ENCODE assay signal across 9 cellular contexts in the genomic region with DNA sequence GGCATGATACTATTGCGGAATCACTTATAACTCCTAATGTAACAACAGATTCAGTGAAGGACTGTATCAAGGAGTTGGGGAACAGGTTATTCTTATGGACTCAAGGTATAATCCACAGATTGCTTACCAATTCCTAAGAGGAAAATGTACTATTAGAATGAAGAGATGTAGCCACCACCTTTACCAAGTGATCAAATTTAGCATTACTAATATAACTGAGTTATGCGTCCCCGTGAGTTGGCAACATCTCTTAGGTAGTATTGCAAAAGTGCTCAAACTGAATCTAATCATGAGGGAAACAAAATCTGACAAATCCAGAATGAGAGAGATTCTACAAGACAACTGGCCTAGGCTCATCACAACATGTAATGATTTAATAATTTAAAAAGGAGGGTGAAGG. TPM values are rescaled to one million over a fixed set of nuclear protein-coding genes. Genes with fewer than 3 reads are reported as not detected.
DNase-seq lines count a peak whose midpoint lies in the region; ATAC-seq, FAIRE-seq and TF ChIP-seq lines count a peak whose summit lies in the region.
"Had no signal": no experiment of that assay in that cellular context is flagged by ENCODE, and none has a peak within 500 bp of the region (broad histone marks: within the 10 kb centered on the region; RNA-seq: fewer than 3 reads in every experiment).

No MANE protein-coding gene starts in this region.

- H3K4me3 ChIP-seq in iPS-18a (ENCODE audit: low read length) (peak overlapping the region; percentile 87), suprapubic skin (peak overlapping the region; percentile 69), pancreas (no peak overlapping the region)

- intact Hi-C loops in activated naive CD4-positive, alpha-beta T cell treated with anti-CD3 and anti-CD28 coated beads for 36 hours (cut with micrococcal nuclease): no loop called here
- intact Hi-C loops in activated CD8-positive, alpha-beta T cell treated with anti-CD3 and anti-CD28 coated beads for 36 hours (cut with micrococcal nuclease): no loop called here
- intact Hi-C loops in pancreas (cut with DNase I): loop anchor here in 1 of 3 donors (10.0 kb wide), 2 partner anchors 184 to 294 kb away; no protein-coding TSS in a partner anchor

- no peak for FAIRE-seq in pancreas (lab: Jason Lieb, UNC)

- H3K9me3 Mint-ChIP-seq in activated naive CD4-positive, alpha-beta T cell treated with anti-CD3 and anti-CD28 coated beads for 36 hours: no peaks in the 10 kb centered on the region
- H3K9me3 Mint-ChIP-seq in activated CD8-positive, alpha-beta T cell treated with anti-CD3 and anti-CD28 coated beads for 36 hours: no peaks in the 10 kb centered on the region

- H3K4me1 Mint-ChIP-seq in activated naive CD4-positive, alpha-beta T cell treated with anti-CD3 and anti-CD28 coated beads for 36 hours (ENCODE audit: low read depth): peaks cover 39% of the 10 kb centered on the region
- H3K4me1 Mint-ChIP-seq in activated CD8-positive, alpha-beta T cell treated with anti-CD3 and anti-CD28 coated beads for 36 hours (ENCODE audit: low read depth): peaks cover 35% of the 10 kb centered on the region

- H3K9ac ChIP-seq in iPS-18a (ENCODE audit: low read length): no peak overlapping the region

- peak overlapping the region; percentile 95 for H3K4me3 Mint-ChIP-seq in activated naive CD4-positive, alpha-beta T cell treated with anti-CD3 and anti-CD28 coated beads for 36 hours
- peak overlapping the region; percentile 98 for H3K4me3 Mint-ChIP-seq in activated CD8-positive, alpha-beta T cell treated with anti-CD3 and anti-CD28 coated beads for 36 hours

- H3K36me3 ChIP-seq in iPS-18a (ENCODE audit: control insufficient read depth, low read depth, low read length): peaks cover 4% of the 10 kb centered on the region
- H3K36me3 ChIP-seq in suprapubic skin: no peaks in the 10 kb centered on the region
- H3K36me3 ChIP-seq in pancreas: peaks cover 0 to 16% (median 2%) of the 10 kb centered on the region in 3 donors
- H3K36me3 ChIP-seq: prostate gland had no signal

- H3K4me1 ChIP-seq in iPS-18a (ENCODE audit: control insufficient read depth, low read depth, low read length) (peaks cover 4% of the 10 kb centered on the region), suprapubic skin (peaks cover 31% of the 10 kb centered on the region), pancreas (peaks cover 0 to 30% (median 16%) of the 10 kb centered on the region in 3 donors)
- H3K4me1 ChIP-seq: prostate gland had no signal

- peaks cover 8% of the 10 kb centered on the region for H3K36me3 Mint-ChIP-seq in activated naive CD4-positive, alpha-beta T cell treated with anti-CD3 and anti-CD28 coated beads for 36 hours (ENCODE audit: low read depth)
- peaks cover 16% of the 10 kb centered on the region for H3K36me3 Mint-ChIP-seq in activated CD8-positive, alpha-beta T cell treated with anti-CD3 and anti-CD28 coated beads for 36 hours (ENCODE audit: low read depth)

- no peak for DNase-seq in activated naive CD4-positive, alpha-beta T cell treated with anti-CD3 and anti-CD28 coated beads for 36 hours
- no peak for DNase-seq in activated naive CD4-positive, alpha-beta T cell treated with anti-CD3 and anti-CD28 coated beads, Interleukin-2, amount 50 U/mL, for 16 hours
- DNase-seq in activated CD8-positive, alpha-beta T cell treated with anti-CD3 and anti-CD28 coated beads for 36 hours: no peak
- DNase-seq in suprapubic skin (ENCODE audit: low spot score in 2 of 2): no peak
- DNase-seq in erythroblast (lab: John Stamatoyannopoulos, UW): no peak
- DNase-seq in pancreas: no peak

- WGBS in suprapubic skin: 55% methylated on average over 3 of the region's 3 CpGs
- WGBS in pancreas, 2 donors: 33 to 48% methylated on average over 3 of the region's 3 CpGs

- H3K27me3 ChIP-seq in iPS-18a (ENCODE audit: control insufficient read depth, insufficient read depth, low read length) (no peaks in the 10 kb centered on the region), suprapubic skin (no peaks in the 10 kb centered on the region), pancreas (no peaks in the 10 kb centered on the region)

- TF ChIP-seq EP300 in suprapubic skin (IDR thresholded peaks at IDR 0.05): no peak

- no peak overlapping the region for H3K27ac ChIP-seq in iPS-18a (ENCODE audit: low read length)
- no peak overlapping the region for H3K27ac ChIP-seq in suprapubic skin
- H3K27ac ChIP-seq in pancreas: no peak overlapping the region

- H3K9me3 ChIP-seq in iPS-18a (ENCODE audit: control insufficient read depth, low read depth, low read length) (no peaks in the 10 kb centered on the region), suprapubic skin (no peaks in the 10 kb centered on the region), pancreas (no peaks in the 10 kb centered on the region)
- H3K9me3 ChIP-seq: prostate gland had no signal

- CTCF ChIA-PET in activated naive CD4-positive, alpha-beta T cell treated with anti-CD3 and anti-CD28 coated beads for 36 hours (lab: Charles Lee): no interaction called here
- CTCF ChIA-PET in activated CD8-positive, alpha-beta T cell treated with anti-CD3 and anti-CD28 coated beads for 36 hours (lab: Charles Lee): interaction anchor here (1.0 to 1.2 kb wide), 4 partner anchors 10 to 480 kb away, joined by 3 to 5 read pairs (median 4); no protein-coding TSS in a partner anchor

- POLR2A ChIA-PET in activated CD8-positive, alpha-beta T cell treated with anti-CD3 and anti-CD28 coated beads for 36 hours (lab: Charles Lee): interaction anchor here (0.7 to 1.2 kb wide), 3 partner anchors 10 to 28 kb away, joined by 3 to 7 read pairs (median 3); no protein-coding TSS in a partner anchor

- H3K27me3 Mint-ChIP-seq in activated naive CD4-positive, alpha-beta T cell treated with anti-CD3 and anti-CD28 coated beads for 36 hours (ENCODE audit: low read depth): no peaks in the 10 kb centered on the region
- no peaks in the 10 kb centered on the region for H3K27me3 Mint-ChIP-seq in activated CD8-positive, alpha-beta T cell treated with anti-CD3 and anti-CD28 coated beads for 36 hours

- TF ChIP-seq POLR2A in suprapubic skin (IDR thresholded peaks at IDR 0.05) (no peak), erythroblast (IDR thresholded peaks at IDR 0.05; ENCODE audit: low read length) (no peak)

- ATAC-seq in activated CD8-positive, alpha-beta T cell treated with anti-CD3 and anti-CD28 coated beads for 36 hours: no peak
- ATAC-seq in GM19328 (IDR thresholded peaks at IDR 0.05; ENCODE audit: unreplicated experiment): no peak
- no peak for ATAC-seq in pancreas

- TF ChIP-seq CTCF in activated CD8-positive, alpha-beta T cell treated with anti-CD3 and anti-CD28 coated beads for 36 hours (IDR thresholded peaks at IDR 0.05): no peak
- TF ChIP-seq CTCF in suprapubic skin (IDR thresholded peaks at IDR 0.05): no peak
- no peak for TF ChIP-seq CTCF in pancreas (IDR thresholded peaks at IDR 0.05)

- peak overlapping the region; percentile 91 for H3K27ac Mint-ChIP-seq in activated naive CD4-positive, alpha-beta T cell treated with anti-CD3 and anti-CD28 coated beads for 36 hours
- H3K27ac Mint-ChIP-seq in activated CD8-positive, alpha-beta T cell treated with anti-CD3 and anti-CD28 coated beads for 36 hours: peak overlapping the region; percentile 93

RNA-seq across cellular contexts. Expression of a gene that starts 0.8 kb away (rescaled TPM):
- 10 to 100 TPM; 22.7 to 22.8 TPM for total RNA-seq in activated naive CD4-positive, alpha-beta T cell treated with anti-CD3 and anti-CD28 coated beads for 36 hours
- total RNA-seq in activated CD8-positive, alpha-beta T cell treated with anti-CD3 and anti-CD28 coated beads for 36 hours: 10 to 100 TPM; 19.8 to 22.4 TPM
- total RNA-seq in suprapubic skin (10 to 100 TPM in 2 of 4 donors, 1 to 10 TPM in 2; 7.9 to 12.4 (median 9.7) TPM), pancreas (1 to 10 TPM; 3.7 to 8.1 (median 4.8) TPM)
- polyA plus RNA-seq in pancreas: 1 to 10 TPM; 3.2 to 6.6 TPM

RNA-seq across cellular contexts. Expression of a gene that starts 47.8 kb away (rescaled TPM):
- under 1 TPM in 1 of 2 experiments, not detected in 1; 0.22 TPM for total RNA-seq in activated naive CD4-positive, alpha-beta T cell treated with anti-CD3 and anti-CD28 coated beads for 36 hours
- total RNA-seq in activated CD8-positive, alpha-beta T cell treated with anti-CD3 and anti-CD28 coated beads for 36 hours: under 1 TPM; 0.07 to 0.25 TPM
- total RNA-seq in suprapubic skin (1,000 to 10,000 TPM; 1,704 to 2,508 (median 2,195) TPM), pancreas (100 to 1,000 TPM; 101 to 139 (median 114) TPM)
- polyA plus RNA-seq in pancreas: 10 to 100 TPM; 17.3 to 35.0 TPM

Comparison
In these comparisons a context has a peak if more than half of its experiments do, and no peak if none do; other contexts are left out.
1. H3K4me3 ChIP-seq: peak in iPS-18a (single experiment) and suprapubic skin (single experiment); none in pancreas (0 of 4).
2. RNA of a gene that starts 47.8 kb away (total RNA-seq): 1,704 to 2,508 TPM in suprapubic skin and 101 to 139 TPM in pancreas; 0.07 to 0.25 TPM in activated CD8-positive, alpha-beta T cell treated with anti-CD3 and anti-CD28 coated beads for 36 hours and 0.22 TPM in activated naive CD4-positive, alpha-beta T cell treated with anti-CD3 and anti-CD28 coated beads for 36 hours; every median in the first group is over 10 times any median in the second.